Comparison of ENCODE assay signal across 26 cellular contexts in genomic region chr19:4873930-4874329, GRCh38. TPM values are rescaled to one million over a fixed set of nuclear protein-coding genes. Genes with fewer than 3 reads are reported as not detected.
DNase-seq lines count a peak whose midpoint lies in the region; ATAC-seq, FAIRE-seq and TF ChIP-seq lines count a peak whose summit lies in the region.
"Had no signal": no experiment of that assay in that cellular context is flagged by ENCODE, and none has a peak within 500 bp of the region (broad histone marks: within the 10 kb centered on the region; RNA-seq: fewer than 3 reads in every experiment).

No MANE protein-coding gene starts in this region.

- no peaks in the 10 kb centered on the region for H3K79me2 ChIP-seq in HepG2 (ENCODE audit: insufficient read depth, low read length)

- BruUV-seq in HepG2 (replicated peaks; lab: Mats Ljungman, UMichigan), result no TSS peak

- H3K27ac Mint-ChIP-seq in WTC11, result peak overlapping the region; percentile 26; the same call in 1 of the 2 replicates
- H3K27ac Mint-ChIP-seq: CD8-positive, alpha-beta T cell had no signal

- no peak overlapping the region for H3K4me3 ChIP-seq in HepG2 (replicated peaks in 1 of 3; ENCODE audit: insufficient read depth in 1 of 3, low read depth in 2 of 3, low read length in 3 of 3)
- H3K4me3 ChIP-seq in right lobe of liver, result no peak overlapping the region
- no peak overlapping the region for H3K4me3 ChIP-seq in mesenchymal stem cell (ENCODE audit: insufficient read depth in 1 of 2, low read depth in 1 of 2, low read length in 2 of 2)
- no peak overlapping the region for H3K4me3 ChIP-seq in vagina
- no peak overlapping the region for H3K4me3 ChIP-seq in heart right ventricle
- H3K4me3 ChIP-seq: GM12878, MG63 had no signal

- H3K36me3 ChIP-seq in HepG2 (replicated peaks in 1 of 2; ENCODE audit: control insufficient read depth in 1 of 2, insufficient read depth in 2 of 2, low read length in 2 of 2) (no peaks in the 10 kb centered on the region), right lobe of liver (no peaks in the 10 kb centered on the region), mesenchymal stem cell (ENCODE audit: control insufficient read depth in 1 of 2, insufficient read depth in 2 of 2, low read depth in 1 of 2, low read length in 2 of 2) (no peaks in the 10 kb centered on the region), vagina (no peaks in the 10 kb centered on the region), heart right ventricle (no peaks in the 10 kb centered on the region)
- H3K36me3 ChIP-seq: MG63 had no signal

- H3K9ac ChIP-seq in HepG2 (ENCODE audit: insufficient read depth, low read depth, low read length), result no peak overlapping the region
- no peak overlapping the region for H3K9ac ChIP-seq in mesenchymal stem cell (ENCODE audit: low read length)

- no peaks in the 10 kb centered on the region for H4K20me1 ChIP-seq in HepG2 (ENCODE audit: insufficient read depth, low read length)

- TF ChIP-seq CTCF in HepG2 (CRISPR knock-in tag; IDR thresholded peaks at IDR 0.05) (no peak), right lobe of liver (IDR thresholded peaks at IDR 0.05) (no peak), WTC11 (IDR thresholded peaks at IDR 0.05) (no peak), vagina (IDR thresholded peaks at IDR 0.05) (no peak), heart right ventricle (IDR thresholded peaks at IDR 0.05) (no peak)

- H3K4me1 Mint-ChIP-seq in WTC11, result peaks cover 9% of the 10 kb centered on the region; the same call in 1 of the 2 replicates

- no peak for DNase-seq in HepG2 (ENCODE audit: low spot score)
- no peak for DNase-seq in right lobe of liver
- no peak for DNase-seq in WTC11 (ENCODE audit: low spot score)
- DNase-seq in mesenchymal stem cell, result no peak
- DNase-seq in posterior cingulate gyrus, result no peak
- DNase-seq in vagina (ENCODE audit: extremely low spot score in 2 of 2), result no peak
- DNase-seq in heart right ventricle, result no peak
- DNase-seq: 8988T; Caco-2; CD8-positive, alpha-beta T cell; EL; GDM1; GOT3; HCEC 1CT; KG1; MG63; NCI-H2029; NCI-H446 treated with DMSO at 0.1 percent for 48 hours; NCI-H526; NCI-H82; SHP77 had no signal

- H4K91ac ChIP-seq in mesenchymal stem cell (ENCODE audit: low read length), result no peak overlapping the region

- no peak overlapping the region for H3K18ac ChIP-seq in mesenchymal stem cell (ENCODE audit: low read depth in 1 of 2, low read length in 2 of 2)

- no peaks in the 10 kb centered on the region for H3K79me1 ChIP-seq in mesenchymal stem cell (replicated peaks; ENCODE audit: low read length, poor library complexity, severe bottlenecking)

- no peaks in the 10 kb centered on the region for H3K36me3 Mint-ChIP-seq in WTC11
- H3K36me3 Mint-ChIP-seq: CD8-positive, alpha-beta T cell had no signal

- H3K4me3 Mint-ChIP-seq in WTC11, result no peak overlapping the region
- H3K4me3 Mint-ChIP-seq: CD8-positive, alpha-beta T cell had no signal

- ATAC-seq in HepG2 (no peak), right lobe of liver (no peak), WTC11 (no peak), HG02642 (IDR thresholded peaks at IDR 0.05; ENCODE audit: poor library complexity, unreplicated experiment) (no peak), heart right ventricle (no peak)
- ATAC-seq: CD8-positive, alpha-beta T cell; GM12878 had no signal

- 63% methylated on average over 3 of the region's 3 CpGs for WGBS in HepG2 (ENCODE audit: low lambda C conversion rate)
- WGBS in right lobe of liver (ENCODE audit: insufficient coverage, low coverage, low lambda C conversion rate, missing lambda C conversion rate), result 81% methylated on average over 3 of the region's 3 CpGs
- 89% methylated on average over 3 of the region's 3 CpGs for WGBS in mesenchymal stem cell
- WGBS in heart right ventricle, 2 donors, result 84 to 95% methylated on average over 3 of the region's 3 CpGs

- no peaks in the 10 kb centered on the region; the same call in 1 of the 2 replicates for H3K27me3 Mint-ChIP-seq in WTC11 (ENCODE audit: low read depth)

- no peak overlapping the region for H3K14ac ChIP-seq in mesenchymal stem cell (ENCODE audit: low read length in 2 of 2)

- H2BK5ac ChIP-seq in mesenchymal stem cell (ENCODE audit: low read depth, low read length, poor library complexity, severe bottlenecking), result no peak overlapping the region

- H2AFZ ChIP-seq in HepG2 (ENCODE audit: low read length) (no peak overlapping the region), mesenchymal stem cell (ENCODE audit: low read depth, low read length) (no peak overlapping the region)

- no peak for TF ChIP-seq RAD21 in HepG2 (CRISPR knock-in tag; IDR thresholded peaks at IDR 0.05)

- CTCF ChIA-PET in HepG2 (lab: Yijun Ruan, JAX; ENCODE audit: low intra/inter-chr PET ratio, low total read pairs) (interaction anchor here (3.4 kb wide), 1 partner anchor 38 kb away, joined by 37 read pairs; no protein-coding TSS in a partner anchor), WTC11 (lab: Charles Lee) (interaction anchor here (0.6 to 5.2 kb wide), 4 partner anchors 38 to 409 kb away, joined by 3 to 64 read pairs (median 7); no protein-coding TSS in a partner anchor)

- H3K27ac ChIP-seq in HepG2 (ENCODE audit: extremely low read length, insufficient read depth, low read length) (no peak overlapping the region), right lobe of liver (no peak overlapping the region), mesenchymal stem cell (ENCODE audit: low read length, poor library complexity, severe bottlenecking) (no peak overlapping the region), vagina (no peak overlapping the region), heart right ventricle (no peak overlapping the region)

- no peak overlapping the region for H2BK12ac ChIP-seq in mesenchymal stem cell (ENCODE audit: low read length in 2 of 2)

- POLR2A ChIA-PET in HepG2 (lab: Yijun Ruan, JAX), result no interaction called here
- POLR2A ChIA-PET in WTC11 (lab: Charles Lee), result no interaction called here

- no peak for TF ChIP-seq POLR2A in HepG2 (IDR thresholded peaks at IDR 0.05; ENCODE audit: insufficient read depth in 1 of 2, low read depth in 2 of 2, low read length in 2 of 2)
- no peak for TF ChIP-seq POLR2A in right lobe of liver (IDR thresholded peaks at IDR 0.05)
- TF ChIP-seq POLR2A in vagina (IDR thresholded peaks at IDR 0.05), result no peak

- peaks cover 0 to 2% of the 10 kb centered on the region in 2 experiments; a peak in 1 of 5 replicates for H3K27me3 ChIP-seq in HepG2 (ENCODE audit: control insufficient read depth in 1 of 2, insufficient read depth in 2 of 2, low read length in 2 of 2)
- no peaks in the 10 kb centered on the region for H3K27me3 ChIP-seq in right lobe of liver
- H3K27me3 ChIP-seq in mesenchymal stem cell (ENCODE audit: control insufficient read depth in 1 of 2, insufficient read depth in 1 of 2, low read length in 2 of 2), result no peaks in the 10 kb centered on the region
- no peaks in the 10 kb centered on the region for H3K27me3 ChIP-seq in vagina
- H3K27me3 ChIP-seq in heart right ventricle, result peaks cover 0 to 12% (median 8%) of the 10 kb centered on the region in 7 donors
- H3K27me3 ChIP-seq: MG63 had no signal

- H2BK15ac ChIP-seq in mesenchymal stem cell (ENCODE audit: low read depth, poor library complexity, severe bottlenecking), result peak overlapping the region; percentile 46

- H3K23ac ChIP-seq in mesenchymal stem cell (ENCODE audit: low read length in 2 of 2), result no peak overlapping the region

- no peak overlapping the region for H3K4ac ChIP-seq in mesenchymal stem cell (ENCODE audit: low read depth in 1 of 2, low read length in 2 of 2)

- peak overlapping the region; percentile 69 for H2AK5ac ChIP-seq in mesenchymal stem cell (ENCODE audit: low read length, severe bottlenecking)

- H2BK120ac ChIP-seq in mesenchymal stem cell (ENCODE audit: low read depth, low read length), result no peak overlapping the region

- H3K9me3 ChIP-seq in HepG2 (ENCODE audit: low read length) (no peaks in the 10 kb centered on the region), right lobe of liver (no peaks in the 10 kb centered on the region), mesenchymal stem cell (ENCODE audit: control insufficient read depth, low read length) (no peaks in the 10 kb centered on the region), vagina (no peaks in the 10 kb centered on the region), heart right ventricle (no peaks in the 10 kb centered on the region)
- H3K9me3 ChIP-seq: Caco-2, MG63 had no signal

- no peak overlapping the region for H3K4me2 ChIP-seq in HepG2 (ENCODE audit: low read depth, low read length)
- no peak overlapping the region for H3K4me2 ChIP-seq in mesenchymal stem cell (ENCODE audit: low read length, poor library complexity, severe bottlenecking)

- TF ChIP-seq EP300 in HepG2 (IDR thresholded peaks at IDR 0.05; ENCODE audit: low read depth in 2 of 2, low read length in 2 of 2), result no peak
- no peak for TF ChIP-seq EP300 in HepG2 (CRISPR knock-in tag; IDR thresholded peaks at IDR 0.05; ENCODE audit: borderline replicate concordance)

- H4K8ac ChIP-seq in mesenchymal stem cell (ENCODE audit: low read length), result no peak overlapping the region

- H3K9me3 Mint-ChIP-seq in WTC11, result no peaks in the 10 kb centered on the region
- H3K9me3 Mint-ChIP-seq: CD8-positive, alpha-beta T cell had no signal

- no peak for FAIRE-seq in HepG2 (lab: Jason Lieb, UNC)
- FAIRE-seq: GM12878 had no signal

- in situ Hi-C loops in HepG2 (cut with HindIII; ENCODE audit: extremely low pct_ligation_motif_present, low pct_unique_long_range_greater_than_20kb), result loop anchor here (5.0 to 10.0 kb wide), 2 partner anchors 38 to 161 kb away; no protein-coding TSS in a partner anchor

- H3K4me1 ChIP-seq in HepG2 (ENCODE audit: insufficient read depth, low read length) (peaks cover 40% of the 10 kb centered on the region), right lobe of liver (no peaks in the 10 kb centered on the region), mesenchymal stem cell (ENCODE audit: control insufficient read depth, insufficient read depth, low read depth, low read length) (peaks cover 21% of the 10 kb centered on the region), vagina (peaks cover 18% of the 10 kb centered on the region), heart right ventricle (peaks cover 0 to 32% (median 9%) of the 10 kb centered on the region in 9 donors)
- H3K4me1 ChIP-seq: Caco-2 had no signal

- intact Hi-C loops in HepG2 (cut with micrococcal nuclease; ENCODE audit: unreplicated experiment) (no loop called here), right lobe of liver (cut with DNase I) (loop anchor here (5.0 kb wide), 1 partner anchor 158 kb away; no protein-coding TSS in a partner anchor), posterior cingulate gyrus (cut with DNase I) (loop anchor here (2.0 kb wide), 1 partner anchor 37 kb away; no protein-coding TSS in a partner anchor), vagina (cut with DNase I) (no loop called here), heart right ventricle (cut with DNase I) (loop anchor here in 8 of 10 donors (2.0 to 5.0 kb wide), 5 partner anchors 37 to 159 kb away; no protein-coding TSS in a partner anchor)

RNA-seq across cellular contexts. Expression of gene PLIN3, which starts 6.5 kb away (rescaled TPM):
- total RNA-seq in HepG2 (2016; rRNA removed; fragmentation: Illumina TruSeq; extraction: Trizol), result 49.3 and 59.8 TPM in 2 replicates
- total RNA-seq in HepG2 (2016; cell fraction: cytosol; rRNA removed; fragmentation: Illumina TruSeq; extraction: Trizol; ENCODE audit: low read depth), result 8.6 and 11.0 TPM in 2 replicates
- 52.7 and 59.0 TPM in 2 replicates for total RNA-seq in HepG2 (2016; cell fraction: insoluble cytoplasmic fraction; rRNA removed; fragmentation: Illumina TruSeq; extraction: Trizol)
- 25.3 and 25.7 TPM in 2 replicates for total RNA-seq in HepG2 (2016; cell fraction: membrane; rRNA removed; fragmentation: Illumina TruSeq; extraction: Trizol)
- 20.1 and 21.0 TPM in 2 replicates for total RNA-seq in HepG2 (2016; cell fraction: nucleus; rRNA removed; fragmentation: Illumina TruSeq; extraction: Trizol)
- polyA plus RNA-seq in HepG2 (2011; rRNA removed), result 57.9 and 69.4 TPM in 2 replicates
- 64.8 and 97.9 TPM in 2 replicates for polyA plus RNA-seq in HepG2 (2011; cell fraction: cytosol; rRNA removed)
- polyA plus RNA-seq in HepG2 (2011; cell fraction: nucleus; rRNA removed), result 34.7 and 36.0 TPM in 2 replicates
- polyA plus RNA-seq in HepG2 (2012), result 36.2 and 55.0 TPM in 2 replicates
- 10.8 and 11.1 TPM in 2 replicates for polyA plus RNA-seq in HepG2 (2016; cell fraction: cytosol; fragmentation: Illumina TruSeq; extraction: Trizol; ENCODE audit: low read depth)
- polyA plus RNA-seq in HepG2 (2016; cell fraction: insoluble cytoplasmic fraction; fragmentation: Illumina TruSeq; extraction: Trizol; ENCODE audit: low read depth), result 68.3 and 74.9 TPM in 2 replicates
- 20.0 and 20.9 TPM in 2 replicates for polyA plus RNA-seq in HepG2 (2016; cell fraction: membrane; fragmentation: Illumina TruSeq; extraction: Trizol; ENCODE audit: low read depth)
- polyA plus RNA-seq in HepG2 (2016; cell fraction: nucleus; fragmentation: Illumina TruSeq; extraction: Trizol; ENCODE audit: insufficient read depth, low read depth), result 31.2 and 32.3 TPM in 2 replicates
- 93.3 and 183 TPM in 2 replicates for polyA minus RNA-seq in HepG2 (2011; rRNA and poly(A)+ RNA removed; ENCODE audit: low replicate concordance)
- polyA minus RNA-seq in HepG2 (2011; cell fraction: cytosol; rRNA and poly(A)+ RNA removed), result 76.8 and 81.5 TPM in 2 replicates
- 26.5 and 32.3 TPM in 2 replicates for polyA minus RNA-seq in HepG2 (2011; cell fraction: nucleus; rRNA and poly(A)+ RNA removed)
- total RNA-seq in right lobe of liver, result 10 to 100 TPM; 10.8 to 53.9 (median 19.6) TPM
- total RNA-seq in WTC11 (2021), result 61.3 to 72.1 TPM (median 71.2 TPM) in 3 replicates
- polyA plus RNA-seq in mesenchymal stem cell (2013, experiment 1 of 2), result 125 TPM
- polyA plus RNA-seq in mesenchymal stem cell (2013, experiment 2 of 2), result 123 TPM
- total RNA-seq in vagina, result 93.8 TPM
- 10 to 100 TPM; 16.3 to 52.9 (median 26.0) TPM for total RNA-seq in heart right ventricle
- 10 to 100 TPM in 1 of 2 donors, 1 to 10 TPM in 1; 7.2 to 47.0 TPM for polyA plus RNA-seq in heart right ventricle

RNA-seq across cellular contexts. Expression of gene ARRDC5, which starts 28.8 kb away (rescaled TPM):
- total RNA-seq in HepG2 (2016; rRNA removed; fragmentation: Illumina TruSeq; extraction: Trizol) (not detected in 2 replicates), right lobe of liver (under 1 TPM in 3 of 6 experiments, not detected in 3; 0.15 to 0.35 (median 0.17) TPM), WTC11 (2021) (not detected in 3 replicates), vagina (0.98 TPM), heart right ventricle (under 1 TPM in 1 of 10 donors, not detected in 9; 0.21 TPM)
- not detected in 2 replicates for total RNA-seq in HepG2 (2016; cell fraction: cytosol; rRNA removed; fragmentation: Illumina TruSeq; extraction: Trizol; ENCODE audit: low read depth)
- total RNA-seq in HepG2 (2016; cell fraction: insoluble cytoplasmic fraction; rRNA removed; fragmentation: Illumina TruSeq; extraction: Trizol), result not detected in 2 replicates
- not detected in 2 replicates for total RNA-seq in HepG2 (2016; cell fraction: membrane; rRNA removed; fragmentation: Illumina TruSeq; extraction: Trizol)
- not detected in 2 replicates for total RNA-seq in HepG2 (2016; cell fraction: nucleus; rRNA removed; fragmentation: Illumina TruSeq; extraction: Trizol)
- polyA plus RNA-seq in HepG2 (2011; rRNA removed) (not detected in 2 replicates), heart right ventricle (under 1 TPM in 1 of 2 donors, not detected in 1; 0.01 TPM)
- polyA plus RNA-seq in HepG2 (2011; cell fraction: cytosol; rRNA removed), result not detected in 2 replicates
- not detected in 2 replicates for polyA plus RNA-seq in HepG2 (2011; cell fraction: nucleus; rRNA removed)
- polyA plus RNA-seq in HepG2 (2012), result not detected in 2 replicates
- not detected in 2 replicates for polyA plus RNA-seq in HepG2 (2016; cell fraction: cytosol; fragmentation: Illumina TruSeq; extraction: Trizol; ENCODE audit: low read depth)
- not detected in 2 replicates for polyA plus RNA-seq in HepG2 (2016; cell fraction: insoluble cytoplasmic fraction; fragmentation: Illumina TruSeq; extraction: Trizol; ENCODE audit: low read depth)
- polyA plus RNA-seq in HepG2 (2016; cell fraction: membrane; fragmentation: Illumina TruSeq; extraction: Trizol; ENCODE audit: low read depth), result not detected in 2 replicates
- polyA plus RNA-seq in HepG2 (2016; cell fraction: nucleus; fragmentation: Illumina TruSeq; extraction: Trizol; ENCODE audit: insufficient read depth, low read depth), result not detected in 2 replicates
- 0.09 TPM in 1 of 2 replicates, not detected in the other for polyA minus RNA-seq in HepG2 (2011; rRNA and poly(A)+ RNA removed; ENCODE audit: low replicate concordance)
- not detected in 2 replicates for polyA minus RNA-seq in HepG2 (2011; cell fraction: cytosol; rRNA and poly(A)+ RNA removed)
- not detected in 2 replicates for polyA minus RNA-seq in HepG2 (2011; cell fraction: nucleus; rRNA and poly(A)+ RNA removed)
- polyA plus RNA-seq in mesenchymal stem cell (2013, experiment 1 of 2), result not detected
- polyA plus RNA-seq in mesenchymal stem cell (2013, experiment 2 of 2), result not detected
- total RNA-seq: Caco-2, HT1080, SK-MEL-5 had no signal
- polyA plus RNA-seq: BJ had no signal

RNA-seq across cellular contexts. Expression of gene UHRF1, which starts 35.4 kb away (rescaled TPM):
- total RNA-seq in HepG2 (2016; rRNA removed; fragmentation: Illumina TruSeq; extraction: Trizol) (77.7 and 78.4 TPM in 2 replicates), right lobe of liver (1 to 10 TPM in 2 of 6 experiments, under 1 TPM in 4; 0.17 to 3.8 (median 0.82) TPM), WTC11 (2021) (37.9 to 42.5 TPM (median 38.1 TPM) in 3 replicates), vagina (2.0 TPM), heart right ventricle (1 to 10 TPM in 5 of 10 donors, under 1 TPM in 5; 0.35 to 6.2 (median 1.1) TPM)
- total RNA-seq in HepG2 (2016; cell fraction: cytosol; rRNA removed; fragmentation: Illumina TruSeq; extraction: Trizol; ENCODE audit: low read depth), result 3.9 and 6.2 TPM in 2 replicates
- 67.8 and 81.6 TPM in 2 replicates for total RNA-seq in HepG2 (2016; cell fraction: insoluble cytoplasmic fraction; rRNA removed; fragmentation: Illumina TruSeq; extraction: Trizol)
- 20.0 and 21.7 TPM in 2 replicates for total RNA-seq in HepG2 (2016; cell fraction: membrane; rRNA removed; fragmentation: Illumina TruSeq; extraction: Trizol)
- total RNA-seq in HepG2 (2016; cell fraction: nucleus; rRNA removed; fragmentation: Illumina TruSeq; extraction: Trizol), result 44.9 and 50.5 TPM in 2 replicates
- polyA plus RNA-seq in HepG2 (2011; rRNA removed) (6.6 and 6.8 TPM in 2 replicates), heart right ventricle (under 1 TPM; 0.39 to 0.44 TPM)
- 3.1 and 4.8 TPM in 2 replicates for polyA plus RNA-seq in HepG2 (2011; cell fraction: cytosol; rRNA removed)
- polyA plus RNA-seq in HepG2 (2011; cell fraction: nucleus; rRNA removed), result 10.7 and 15.0 TPM in 2 replicates
- 6.1 and 15.1 TPM in 2 replicates for polyA plus RNA-seq in HepG2 (2012)
- 2.1 and 2.4 TPM in 2 replicates for polyA plus RNA-seq in HepG2 (2016; cell fraction: cytosol; fragmentation: Illumina TruSeq; extraction: Trizol; ENCODE audit: low read depth)
- polyA plus RNA-seq in HepG2 (2016; cell fraction: insoluble cytoplasmic fraction; fragmentation: Illumina TruSeq; extraction: Trizol; ENCODE audit: low read depth), result 65.4 and 73.6 TPM in 2 replicates
- polyA plus RNA-seq in HepG2 (2016; cell fraction: membrane; fragmentation: Illumina TruSeq; extraction: Trizol; ENCODE audit: low read depth), result 7.7 and 8.4 TPM in 2 replicates
- polyA plus RNA-seq in HepG2 (2016; cell fraction: nucleus; fragmentation: Illumina TruSeq; extraction: Trizol; ENCODE audit: insufficient read depth, low read depth), result 78.8 and 80.1 TPM in 2 replicates
- 16.7 and 45.7 TPM in 2 replicates for polyA minus RNA-seq in HepG2 (2011; rRNA and poly(A)+ RNA removed; ENCODE audit: low replicate concordance)
- 4.4 and 8.6 TPM in 2 replicates for polyA minus RNA-seq in HepG2 (2011; cell fraction: cytosol; rRNA and poly(A)+ RNA removed)
- 4.1 and 5.9 TPM in 2 replicates for polyA minus RNA-seq in HepG2 (2011; cell fraction: nucleus; rRNA and poly(A)+ RNA removed)
- polyA plus RNA-seq in mesenchymal stem cell (2013, experiment 1 of 2), result 11.0 TPM
- polyA plus RNA-seq in mesenchymal stem cell (2013, experiment 2 of 2), result 10.7 TPM

RNA-seq across cellular contexts. Expression of gene TICAM1, which starts 42.4 kb away (rescaled TPM):
- 0.95 and 1.3 TPM in 2 replicates for total RNA-seq in HepG2 (2016; rRNA removed; fragmentation: Illumina TruSeq; extraction: Trizol)
- 0.30 and 0.44 TPM in 2 replicates for total RNA-seq in HepG2 (2016; cell fraction: cytosol; rRNA removed; fragmentation: Illumina TruSeq; extraction: Trizol; ENCODE audit: low read depth)
- 1.0 and 1.3 TPM in 2 replicates for total RNA-seq in HepG2 (2016; cell fraction: insoluble cytoplasmic fraction; rRNA removed; fragmentation: Illumina TruSeq; extraction: Trizol)
- 1.2 and 1.4 TPM in 2 replicates for total RNA-seq in HepG2 (2016; cell fraction: membrane; rRNA removed; fragmentation: Illumina TruSeq; extraction: Trizol)
- total RNA-seq in HepG2 (2016; cell fraction: nucleus; rRNA removed; fragmentation: Illumina TruSeq; extraction: Trizol), result 0.47 and 1.1 TPM in 2 replicates
- 0.33 and 0.61 TPM in 2 replicates for polyA plus RNA-seq in HepG2 (2011; rRNA removed)
- polyA plus RNA-seq in HepG2 (2011; cell fraction: cytosol; rRNA removed), result 0.45 and 0.47 TPM in 2 replicates
- 1.7 and 2.4 TPM in 2 replicates for polyA plus RNA-seq in HepG2 (2011; cell fraction: nucleus; rRNA removed)
- polyA plus RNA-seq in HepG2 (2012), result 2.7 and 4.4 TPM in 2 replicates
- polyA plus RNA-seq in HepG2 (2016; cell fraction: cytosol; fragmentation: Illumina TruSeq; extraction: Trizol; ENCODE audit: low read depth), result 0.70 and 0.91 TPM in 2 replicates
- polyA plus RNA-seq in HepG2 (2016; cell fraction: insoluble cytoplasmic fraction; fragmentation: Illumina TruSeq; extraction: Trizol; ENCODE audit: low read depth), result 3.0 and 3.7 TPM in 2 replicates
- 1.5 and 1.9 TPM in 2 replicates for polyA plus RNA-seq in HepG2 (2016; cell fraction: membrane; fragmentation: Illumina TruSeq; extraction: Trizol; ENCODE audit: low read depth)
- polyA plus RNA-seq in HepG2 (2016; cell fraction: nucleus; fragmentation: Illumina TruSeq; extraction: Trizol; ENCODE audit: insufficient read depth, low read depth), result 4.0 and 4.6 TPM in 2 replicates
- 0.70 and 1.7 TPM in 2 replicates for polyA minus RNA-seq in HepG2 (2011; rRNA and poly(A)+ RNA removed; ENCODE audit: low replicate concordance)
- 1.4 and 1.6 TPM in 2 replicates for polyA minus RNA-seq in HepG2 (2011; cell fraction: cytosol; rRNA and poly(A)+ RNA removed)
- 0.50 and 0.52 TPM in 2 replicates for polyA minus RNA-seq in HepG2 (2011; cell fraction: nucleus; rRNA and poly(A)+ RNA removed)
- 10 to 100 TPM in 1 of 6 experiments, 1 to 10 TPM in 5; 6.9 to 14.6 (median 9.4) TPM for total RNA-seq in right lobe of liver
- total RNA-seq in WTC11 (2021), result 0.61 to 1.4 TPM (median 1.2 TPM) in 3 replicates
- polyA plus RNA-seq in mesenchymal stem cell (2013, experiment 1 of 2), result 13.7 TPM
- polyA plus RNA-seq in mesenchymal stem cell (2013, experiment 2 of 2), result 13.4 TPM
- total RNA-seq in vagina, result 16.5 TPM
- 10 to 100 TPM in 1 of 10 donors, 1 to 10 TPM in 9; 4.5 to 11.1 (median 6.9) TPM for total RNA-seq in heart right ventricle
- 1 to 10 TPM; 6.3 to 6.4 TPM for polyA plus RNA-seq in heart right ventricle

Comparison
In these comparisons a context has a peak if more than half of its experiments do, and no peak if none do; other contexts are left out.
1. intact Hi-C loops: an anchor here in right lobe of liver (5.0 kb wide), posterior cingulate gyrus (2.0 kb wide) and heart right ventricle (2.0 to 5.0 kb wide); none called in HepG2 and vagina.